In the genomic region with DNA sequence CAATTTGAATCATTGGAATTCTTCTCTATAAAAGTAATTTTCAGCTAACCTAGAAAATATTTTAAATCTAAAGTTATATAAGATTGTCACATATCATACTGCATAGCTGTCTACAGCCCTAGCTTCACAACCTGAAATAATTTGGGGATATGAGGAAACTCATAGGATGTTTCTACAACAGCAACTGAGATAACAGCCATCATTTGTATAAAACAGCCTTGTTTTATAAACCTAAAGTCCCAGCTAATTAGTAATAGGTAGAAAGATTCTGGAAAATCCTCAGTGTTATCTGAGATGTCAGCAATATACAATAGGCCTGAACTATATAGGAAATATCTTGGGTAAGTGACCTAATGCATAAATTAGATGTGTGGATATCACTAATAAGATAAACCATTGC, we compare ENCODE assay signal across 39 cellular contexts. TPM values are rescaled to one million over a fixed set of nuclear protein-coding genes. Genes with fewer than 3 reads are reported as not detected.
"Had no signal": no experiment of that assay in that cellular context is flagged by ENCODE, and none has a peak within 500 bp of the region (broad histone marks: within the 10 kb centered on the region; RNA-seq: fewer than 3 reads in every experiment).

No MANE protein-coding gene starts in this region.

- H3K27me3 ChIP-seq: MG63 had no signal

- H3K4me3 ChIP-seq: MG63 had no signal

- H3K36me3 ChIP-seq: MG63 had no signal

- H3K9me3 ChIP-seq: MG63 had no signal

- DNase-seq: Karpas-422, Kasumi-1, MG63, MM.1S, MV-4-11, NCI-H1048, NCI-H1092, NCI-H1092 treated with DMSO at 0.1 percent for 48 hours, NCI-H1105, NCI-H1105 treated with DMSO at 0.1 percent for 48 hours, NCI-H1417, NCI-H1417 treated with DMSO at 0.1 percent for 48 hours, NCI-H1436, NCI-H1436 treated with DMSO at 0.1 percent for 48 hours, NCI-H146, NCI-H1694, NCI-H1694 treated with DMSO at 0.1 percent for 48 hours, NCI-H187, NCI-H187 treated with DMSO at 0.1 percent for 48 hours, NCI-H1930, NCI-H2029, NCI-H2029 treated with DMSO at 0.1 percent for 48 hours, NCI-H2081, NCI-H2081 treated with DMSO at 0.1 percent for 48 hours, NCI-H2107, NCI-H2171, NCI-H2171 treated with DMSO at 0.1 percent for 48 hours, NCI-H2227 treated with DMSO at 0.1 percent for 48 hours, NCI-H226, NCI-H345, NCI-H446, NCI-H446 treated with DMSO at 0.1 percent for 48 hours, NCI-H510A, NCI-H510A treated with DMSO at 0.1 percent for 48 hours, NCI-H524 had no signal

RNA-seq across cellular contexts. Expression of a gene that starts 47.6 kb away (rescaled TPM):
- total RNA-seq: LHCN-M2, M059J, MCF 10A, NCI-H460 had no signal
